In genomic region chr4:177051473-177052060, GRCh38 we compare ENCODE assay signal across 2 cellular contexts.
TF ChIP-seq lines count a peak whose summit lies in the region.

No MANE protein-coding gene starts in this region.

TF ChIP-seq in IMR-90, 13 proteins besides CTCF, POLR2A, EP300 and RAD21 (continued from another document):
- TF ChIP-seq MAFK (IDR thresholded peaks at IDR 0.05; ENCODE audit: low read depth, low read length): no peak
- no peak for TF ChIP-seq RFX5 (IDR thresholded peaks at IDR 0.05; ENCODE audit: low read depth, low read length)
- TF ChIP-seq RCOR1 (IDR thresholded peaks at IDR 0.05; ENCODE audit: insufficient replicate concordance, low read length): no peak
- TF ChIP-seq BHLHE40 (IDR thresholded peaks at IDR 0.05; ENCODE audit: low read depth, low read length): no peak
- no peak for TF ChIP-seq ELK1 (IDR thresholded peaks at IDR 0.05; ENCODE audit: borderline replicate concordance, low read depth, low read length)

TF ChIP-seq in HepG2, 621 proteins besides CTCF, POLR2A, EP300 and RAD21 (continued from another document):
- TF ChIP-seq ZNF512B (CRISPR knock-in tag; IDR thresholded peaks at IDR 0.05; ENCODE audit: borderline replicate concordance): no peak
